In the genomic region with DNA sequence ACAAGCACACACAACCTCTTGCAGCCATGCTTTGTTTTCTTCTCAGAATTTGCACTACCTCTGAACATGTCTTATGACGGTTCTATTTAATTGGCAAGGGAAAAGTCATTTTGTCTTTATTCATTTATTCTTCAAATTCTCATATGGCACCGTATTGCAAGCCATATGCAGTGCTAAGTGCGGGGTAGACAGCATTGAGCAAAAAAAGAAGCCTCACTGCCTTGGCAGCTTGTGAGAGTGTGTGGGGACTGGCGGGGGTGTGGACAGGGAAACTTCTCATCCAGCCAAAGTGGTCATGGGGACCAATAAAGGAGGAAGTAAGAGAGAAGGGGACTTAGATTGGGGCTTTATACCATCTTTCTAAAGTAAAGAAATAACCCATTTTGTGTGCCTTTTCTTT, we compare ENCODE assay signal across 31 cellular contexts.
"Had no signal": no experiment of that assay in that cellular context is flagged by ENCODE, and none has a peak within 500 bp of the region (broad histone marks: within the 10 kb centered on the region; RNA-seq: fewer than 3 reads in every experiment).

No MANE protein-coding gene starts in this region.

- H3K36me3 ChIP-seq: ascending aorta, cardiac muscle cell had no signal

- H3K4me1 ChIP-seq: ascending aorta had no signal

- H3K4me3 Mint-ChIP-seq: activated CD4-positive, alpha-beta memory T cell treated with anti-CD3 and anti-CD28 coated beads, Interleukin-2, amount 10 ng/mL, durations not matched to agents 7 days and 5 days; activated CD4-positive, alpha-beta T cell treated with anti-CD3 and anti-CD28 coated beads, Interleukin-2, amount 10 ng/mL, durations not matched to agents 7 days and 5 days; activated CD8-positive, alpha-beta memory T cell treated with anti-CD3 and anti-CD28 coated beads, Interleukin-2, amount 10 ng/mL, durations not matched to agents 7 days and 5 days; activated CD8-positive, alpha-beta T cell treated with anti-CD3 and anti-CD28 coated beads, Interleukin-2, amount 10 ng/mL, durations not matched to agents 7 days and 5 days; activated naive CD4-positive, alpha-beta T cell treated with anti-CD3 and anti-CD28 coated beads, Interleukin-2, amount 10 ng/mL, durations not matched to agents 7 days and 5 days; activated naive CD4-positive, alpha-beta T cell treated with anti-CD3 and anti-CD28 coated beads, Interleukin-2, amount 50 U/mL, for 24 hours; activated naive CD8-positive, alpha-beta T cell; activated naive CD8-positive, alpha-beta T cell treated with anti-CD3 and anti-CD28 coated beads, Interleukin-2, amount 10 ng/mL, durations not matched to agents 7 days and 5 days; activated naive CD8-positive, alpha-beta T cell treated with anti-CD3 and anti-CD28 coated beads, Interleukin-2, amount 50 U/mL, for 24 hours; activated T-cell treated with anti-CD3 and anti-CD28 coated beads, Interleukin-2, amount 50 U/mL, for 24 hours; central memory CD8-positive, alpha-beta T cell; T-helper 1 cell treated with Interleukin-12 subunit alpha and Interleukin-12 subunit beta and Interleukin-4 antibody, amounts not matched to agents 30 μg/mL and 1 μg/mL, for 36 hours; T-helper 2 cell treated with Interferon-gamma antibody and Interleukin-4, amounts not matched to agents 5 μg/mL and 100 μg/mL, for 36 hours had no signal

- H3K9me3 Mint-ChIP-seq: activated CD4-positive, alpha-beta memory T cell treated with anti-CD3 and anti-CD28 coated beads, Interleukin-2, amount 10 ng/mL, durations not matched to agents 7 days and 5 days; activated CD4-positive, alpha-beta T cell treated with anti-CD3 and anti-CD28 coated beads, Interleukin-2, amount 10 ng/mL, durations not matched to agents 7 days and 5 days; activated naive CD4-positive, alpha-beta T cell treated with anti-CD3 and anti-CD28 coated beads, Interleukin-2, amount 10 ng/mL, durations not matched to agents 7 days and 5 days; activated naive CD4-positive, alpha-beta T cell treated with anti-CD3 and anti-CD28 coated beads, Interleukin-2, amount 50 U/mL, for 24 hours; activated naive CD8-positive, alpha-beta T cell treated with anti-CD3 and anti-CD28 coated beads, Interleukin-2, amount 10 ng/mL, durations not matched to agents 7 days and 5 days had no signal

- H3K9me3 ChIP-seq: ascending aorta had no signal

- H3K36me3 Mint-ChIP-seq: activated CD8-positive, alpha-beta memory T cell treated with anti-CD3 and anti-CD28 coated beads, Interleukin-2, amount 10 ng/mL, durations not matched to agents 7 days and 5 days; activated naive CD4-positive, alpha-beta T cell treated with anti-CD3 and anti-CD28 coated beads, Interleukin-2, amount 10 ng/mL, durations not matched to agents 7 days and 5 days; activated naive CD4-positive, alpha-beta T cell treated with anti-CD3 and anti-CD28 coated beads, Interleukin-2, amount 50 U/mL, for 24 hours; activated naive CD8-positive, alpha-beta T cell; activated naive CD8-positive, alpha-beta T cell treated with anti-CD3 and anti-CD28 coated beads, Interleukin-2, amount 10 ng/mL, durations not matched to agents 7 days and 5 days; brain had no signal

- H3K4me3 ChIP-seq: ascending aorta, cardiac muscle cell had no signal

- H3K27me3 Mint-ChIP-seq: activated CD4-positive, alpha-beta memory T cell treated with anti-CD3 and anti-CD28 coated beads, Interleukin-2, amount 10 ng/mL, durations not matched to agents 7 days and 5 days; activated CD4-positive, alpha-beta T cell treated with anti-CD3 and anti-CD28 coated beads, Interleukin-2, amount 10 ng/mL, durations not matched to agents 7 days and 5 days; activated CD8-positive, alpha-beta memory T cell treated with anti-CD3 and anti-CD28 coated beads, Interleukin-2, amount 10 ng/mL, durations not matched to agents 7 days and 5 days; activated naive CD4-positive, alpha-beta T cell treated with anti-CD3 and anti-CD28 coated beads, Interleukin-2, amount 10 ng/mL, durations not matched to agents 7 days and 5 days; activated naive CD4-positive, alpha-beta T cell treated with anti-CD3 and anti-CD28 coated beads, Interleukin-2, amount 50 U/mL, for 24 hours; activated naive CD8-positive, alpha-beta T cell; activated naive CD8-positive, alpha-beta T cell treated with anti-CD3 and anti-CD28 coated beads, Interleukin-2, amount 10 ng/mL, durations not matched to agents 7 days and 5 days; activated naive CD8-positive, alpha-beta T cell treated with anti-CD3 and anti-CD28 coated beads, Interleukin-2, amount 50 U/mL, for 24 hours; activated T-cell treated with anti-CD3 and anti-CD28 coated beads, Interleukin-2, amount 50 U/mL, for 24 hours; brain; central memory CD8-positive, alpha-beta T cell had no signal

- DNase-seq: activated CD4-positive, alpha-beta memory T cell treated with anti-CD3 and anti-CD28 coated beads, Interleukin-2, amount 10 ng/mL, durations not matched to agents 7 days and 5 days; activated CD4-positive, alpha-beta T cell treated with anti-CD3 and anti-CD28 coated beads for 48 hours; activated CD4-positive, alpha-beta T cell treated with anti-CD3 and anti-CD28 coated beads, Interleukin-2, amount 10 ng/mL, durations not matched to agents 7 days and 5 days; activated CD4-positive, alpha-beta T cell treated with anti-CD3 and anti-CD28 coated beads, Interleukin-2, amount 50 U/mL, for 48 hours; activated CD4-positive, CD25-positive, alpha-beta regulatory T cell; activated CD4-positive, CD25-positive, alpha-beta regulatory T cell treated with anti-CD3 and anti-CD28 coated beads, Interleukin-2, amount 50 U/mL, for 72 hours; activated CD8-positive, alpha-beta memory T cell treated with anti-CD3 and anti-CD28 coated beads for 24 hours; activated CD8-positive, alpha-beta memory T cell treated with anti-CD3 and anti-CD28 coated beads, Interleukin-2, amount 10 ng/mL, durations not matched to agents 7 days and 5 days; activated CD8-positive, alpha-beta memory T cell treated with anti-CD3 and anti-CD28 coated beads, Interleukin-2, amount 50 U/mL, for 48 hours; activated CD8-positive, alpha-beta T cell treated with anti-CD3 and anti-CD28 coated beads, Interleukin-2, amount 10 ng/mL, durations not matched to agents 7 days and 5 days; activated effector memory CD4-positive, alpha-beta T cell treated with anti-CD3 and anti-CD28 coated beads, Interleukin-2, amount 50 U/mL, for 16 hours; activated naive CD4-positive, alpha-beta T cell treated with anti-CD3 and anti-CD28 coated beads, Interleukin-2, amount 10 ng/mL, durations not matched to agents 7 days and 5 days; activated naive CD4-positive, alpha-beta T cell treated with Interleukin-2 at 50 U/mL for 16 hours; activated naive CD8-positive, alpha-beta T cell treated with anti-CD3 and anti-CD28 coated beads, Interleukin-2, amount 10 ng/mL, durations not matched to agents 7 days and 5 days; activated naive CD8-positive, alpha-beta T cell treated with anti-CD3 and anti-CD28 coated beads, Interleukin-2, amount 50 U/mL, for 24 hours; activated T-cell treated with anti-CD3 and anti-CD28 coated beads, Interleukin-2, amount 50 U/mL, for 24 hours; activated T-cell treated with anti-CD3 and anti-CD28 coated beads, Interleukin-2, amount 50 U/mL, for 48 hours; caudate nucleus; SW 1271; T-helper 1 cell; T-helper 2 cell; T-helper 9 cell had no signal

- ATAC-seq: activated CD8-positive, alpha-beta memory T cell treated with anti-CD3 and anti-CD28 coated beads, Interleukin-2, amount 10 ng/mL, durations not matched to agents 7 days and 5 days; activated CD8-positive, alpha-beta T cell treated with anti-CD3 and anti-CD28 coated beads, Interleukin-2, amount 10 ng/mL, durations not matched to agents 7 days and 5 days; activated naive CD8-positive, alpha-beta T cell treated with anti-CD3 and anti-CD28 coated beads, Interleukin-2, amount 50 U/mL, for 24 hours had no signal

- H3K27me3 ChIP-seq: ascending aorta, cardiac muscle cell had no signal

- H3K4me1 Mint-ChIP-seq: activated CD4-positive, alpha-beta memory T cell treated with anti-CD3 and anti-CD28 coated beads, Interleukin-2, amount 10 ng/mL, durations not matched to agents 7 days and 5 days; activated CD4-positive, alpha-beta T cell treated with anti-CD3 and anti-CD28 coated beads, Interleukin-2, amount 10 ng/mL, durations not matched to agents 7 days and 5 days; activated CD8-positive, alpha-beta memory T cell treated with anti-CD3 and anti-CD28 coated beads, Interleukin-2, amount 10 ng/mL, durations not matched to agents 7 days and 5 days; activated naive CD4-positive, alpha-beta T cell treated with anti-CD3 and anti-CD28 coated beads, Interleukin-2, amount 10 ng/mL, durations not matched to agents 7 days and 5 days; activated naive CD4-positive, alpha-beta T cell treated with anti-CD3 and anti-CD28 coated beads, Interleukin-2, amount 50 U/mL, for 24 hours; activated naive CD8-positive, alpha-beta T cell treated with anti-CD3 and anti-CD28 coated beads, Interleukin-2, amount 10 ng/mL, durations not matched to agents 7 days and 5 days; activated naive CD8-positive, alpha-beta T cell treated with anti-CD3 and anti-CD28 coated beads, Interleukin-2, amount 50 U/mL, for 24 hours; brain; central memory CD8-positive, alpha-beta T cell had no signal

- H3K27ac Mint-ChIP-seq: activated CD4-positive, alpha-beta memory T cell treated with anti-CD3 and anti-CD28 coated beads, Interleukin-2, amount 10 ng/mL, durations not matched to agents 7 days and 5 days; activated CD4-positive, alpha-beta T cell treated with anti-CD3 and anti-CD28 coated beads, Interleukin-2, amount 10 ng/mL, durations not matched to agents 7 days and 5 days; activated CD8-positive, alpha-beta memory T cell treated with anti-CD3 and anti-CD28 coated beads, Interleukin-2, amount 10 ng/mL, durations not matched to agents 7 days and 5 days; activated CD8-positive, alpha-beta T cell treated with anti-CD3 and anti-CD28 coated beads, Interleukin-2, amount 10 ng/mL, durations not matched to agents 7 days and 5 days; activated naive CD4-positive, alpha-beta T cell treated with anti-CD3 and anti-CD28 coated beads, Interleukin-2, amount 10 ng/mL, durations not matched to agents 7 days and 5 days; activated naive CD4-positive, alpha-beta T cell treated with anti-CD3 and anti-CD28 coated beads, Interleukin-2, amount 50 U/mL, for 24 hours; activated naive CD8-positive, alpha-beta T cell; activated naive CD8-positive, alpha-beta T cell treated with anti-CD3 and anti-CD28 coated beads, Interleukin-2, amount 10 ng/mL, durations not matched to agents 7 days and 5 days; activated naive CD8-positive, alpha-beta T cell treated with anti-CD3 and anti-CD28 coated beads, Interleukin-2, amount 50 U/mL, for 24 hours; activated T-cell treated with anti-CD3 and anti-CD28 coated beads, Interleukin-2, amount 50 U/mL, for 24 hours; T-helper 1 cell treated with Interleukin-12 subunit alpha and Interleukin-12 subunit beta and Interleukin-4 antibody, amounts not matched to agents 30 μg/mL and 1 μg/mL, for 36 hours; T-helper 2 cell treated with Interferon-gamma antibody and Interleukin-4, amounts not matched to agents 5 μg/mL and 100 μg/mL, for 36 hours had no signal

- H3K27ac ChIP-seq: ascending aorta, cardiac muscle cell, VCaP had no signal
